Comparison of ENCODE assay signal across 8 cellular contexts in the genomic region with DNA sequence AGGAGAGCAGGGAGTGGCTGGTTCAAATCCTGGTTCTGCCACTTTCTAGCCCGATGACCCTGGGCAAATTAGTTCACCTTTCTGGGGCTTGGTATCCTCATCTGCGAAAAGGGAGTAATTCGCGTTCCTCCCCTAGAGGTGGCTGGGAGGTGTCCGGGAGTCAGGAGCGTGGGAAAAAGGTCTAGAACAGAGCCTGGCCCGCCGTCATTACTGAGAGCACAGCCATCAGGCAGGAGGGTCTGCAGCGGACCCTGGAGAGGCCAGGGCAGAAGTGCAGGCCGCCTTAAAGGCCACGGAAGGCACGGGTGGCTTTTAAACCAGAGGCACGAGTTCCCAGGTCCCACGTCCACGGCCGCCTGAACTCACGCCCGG. TPM values are rescaled to one million over a fixed set of nuclear protein-coding genes. Genes with fewer than 3 reads are reported as not detected.
DNase-seq lines count a peak whose midpoint lies in the region; ATAC-seq, FAIRE-seq and TF ChIP-seq lines count a peak whose summit lies in the region.

No MANE protein-coding gene starts in this region.

- WGBS in esophagus muscularis mucosa, result 12% methylated on average over 4 of the region's 18 CpGs

- H3K27me3 Mint-ChIP-seq in progenitor cell of endocrine pancreas, result peaks cover 14% of the 10 kb centered on the region

- H3K36me3 Mint-ChIP-seq in progenitor cell of endocrine pancreas (ENCODE audit: insufficient read depth), result peaks cover 1% of the 10 kb centered on the region

- H3K27ac Mint-ChIP-seq in progenitor cell of endocrine pancreas, result peak overlapping the region; percentile 78

- no peak for TF ChIP-seq EP300 in esophagus muscularis mucosa (IDR thresholded peaks at IDR 0.05)

- intact Hi-C loops in esophagus muscularis mucosa (cut with DNase I), result loop anchor here (5.0 kb wide), 1 partner anchor 113 kb away; a partner anchor contains a TSS

- peak overlapping the region; percentile 93 for H3K27ac ChIP-seq in RWPE1
- peak overlapping the region; percentile 75 to 85 (median 80) for H3K27ac ChIP-seq in esophagus muscularis mucosa (replicated peaks in 1 of 4)

- DNase-seq in ELF-1 (ENCODE audit: low read depth, low spot score) (peak; percentile 44), RWPE1 (ENCODE audit: low spot score) (no peak), esophagus muscularis mucosa (ENCODE audit: extremely low spot score) (no peak), progenitor cell of endocrine pancreas (ENCODE audit: low spot score, unreplicated experiment) (no peak), H54 (ENCODE audit: insufficient read length, low spot score) (no peak), medulla oblongata (ENCODE audit: extremely low spot score) (no peak), SK-N-DZ (ENCODE audit: low spot score) (no peak)

- no peak for ATAC-seq in GM21737 (IDR thresholded peaks at IDR 0.05; ENCODE audit: unreplicated experiment)

- H3K27me3 ChIP-seq in esophagus muscularis mucosa, result peaks cover 3 to 31% (median 15%) of the 10 kb centered on the region in 4 donors

- POLR2A ChIA-PET in RWPE1 (lab: Yijun Ruan, JAX; ENCODE audit: low non-redundant PET), result interaction anchor here (0.7 kb wide), 1 partner anchor 99 kb away, joined by 3 read pairs; no protein-coding TSS in a partner anchor

- no peak for TF ChIP-seq CTCF in RWPE1 (conservative IDR thresholded peaks at IDR 0.05; ENCODE audit: low read depth)
- TF ChIP-seq CTCF in esophagus muscularis mucosa (IDR thresholded peaks at IDR 0.05), result no peak
- TF ChIP-seq CTCF in progenitor cell of endocrine pancreas (IDR thresholded peaks at IDR 0.05; ENCODE audit: unreplicated experiment), result no peak

- peak overlapping the region; percentile 94 for H3K4me3 Mint-ChIP-seq in progenitor cell of endocrine pancreas (ENCODE audit: low read depth)

- H3K36me3 ChIP-seq in esophagus muscularis mucosa, result peaks cover 12 to 13% (median 12%) of the 10 kb centered on the region in 4 donors

- H3K4me3 ChIP-seq in esophagus muscularis mucosa, result peak overlapping the region; percentile 77 to 94 (median 88)

- peaks cover 15% of the 10 kb centered on the region for H3K4me1 Mint-ChIP-seq in progenitor cell of endocrine pancreas (ENCODE audit: low read depth)

- TF ChIP-seq POLR2A in esophagus muscularis mucosa (IDR thresholded peaks at IDR 0.05; ENCODE audit: low read depth) (no peak), H54 (IDR thresholded peaks at IDR 0.05; ENCODE audit: low read depth, low read length) (no peak)

- H3K4me1 ChIP-seq in esophagus muscularis mucosa, result peaks cover 52 to 74% (median 70%) of the 10 kb centered on the region in 4 donors

- H3K9me3 ChIP-seq in esophagus muscularis mucosa, result no peaks in the 10 kb centered on the region

- CTCF ChIA-PET in RWPE1 (lab: Yijun Ruan, JAX), result interaction anchor here (0.7 kb wide), 1 partner anchor 16 kb away, joined by 4 read pairs; no protein-coding TSS in a partner anchor

- no peak for FAIRE-seq in H54 (lab: Jason Lieb, UNC)

- no peaks in the 10 kb centered on the region for H3K9me3 Mint-ChIP-seq in progenitor cell of endocrine pancreas (ENCODE audit: low read depth)

RNA-seq across cellular contexts. Expression of a gene that starts 0.9 kb away (rescaled TPM):
- total RNA-seq in esophagus muscularis mucosa (10 to 100 TPM; 22.5 to 48.9 (median 37.9) TPM), progenitor cell of endocrine pancreas (42.5 and 45.4 TPM in 2 replicates)
- 19.0 and 27.4 TPM in 2 replicates for polyA plus RNA-seq in SK-N-DZ (2014; cell fraction: cytosol; rRNA removed)
- polyA plus RNA-seq in SK-N-DZ (2014; cell fraction: nucleus; rRNA removed), result 86.5 and 95.1 TPM in 2 replicates

RNA-seq across cellular contexts. Expression of a gene that starts 4.6 kb away (rescaled TPM):
- total RNA-seq in esophagus muscularis mucosa (under 1 TPM in 2 of 4 donors, not detected in 2; 0.19 to 0.33 TPM), progenitor cell of endocrine pancreas (0.36 TPM in 1 of 2 replicates, not detected in the other)
- polyA plus RNA-seq in SK-N-DZ (2014; cell fraction: cytosol; rRNA removed), result not detected in 2 replicates
- polyA plus RNA-seq in SK-N-DZ (2014; cell fraction: nucleus; rRNA removed), result not detected in 2 replicates

RNA-seq across cellular contexts. Expression of a gene that starts 30.7 kb away (rescaled TPM):
- total RNA-seq in esophagus muscularis mucosa, result 10 to 100 TPM; 26.2 to 49.2 (median 42.5) TPM
- 0.41 and 0.75 TPM in 2 replicates for total RNA-seq in progenitor cell of endocrine pancreas
- 0.49 TPM in 1 of 2 replicates, not detected in the other for polyA plus RNA-seq in SK-N-DZ (2014; cell fraction: cytosol; rRNA removed)
- polyA plus RNA-seq in SK-N-DZ (2014; cell fraction: nucleus; rRNA removed), result 1.2 and 1.4 TPM in 2 replicates

RNA-seq across cellular contexts. Expression of a gene that starts 49.4 kb away (rescaled TPM):
- total RNA-seq in esophagus muscularis mucosa (under 1 TPM; 0.06 to 0.42 (median 0.26) TPM), progenitor cell of endocrine pancreas (0.13 TPM in 1 of 2 replicates, not detected in the other)
- 0.08 and 0.14 TPM in 2 replicates for polyA plus RNA-seq in SK-N-DZ (2014; cell fraction: cytosol; rRNA removed)
- 1.8 and 2.4 TPM in 2 replicates for polyA plus RNA-seq in SK-N-DZ (2014; cell fraction: nucleus; rRNA removed)

Comparison
In these comparisons a context has a peak if more than half of its experiments do, and no peak if none do; other contexts are left out.
1. RNA of a gene that starts 30.7 kb away (total RNA-seq): 26.2 to 49.2 TPM in esophagus muscularis mucosa; 0.41 to 0.75 TPM in progenitor cell of endocrine pancreas; every median in the first group is over 10 times any median in the second.